In the genomic region with DNA sequence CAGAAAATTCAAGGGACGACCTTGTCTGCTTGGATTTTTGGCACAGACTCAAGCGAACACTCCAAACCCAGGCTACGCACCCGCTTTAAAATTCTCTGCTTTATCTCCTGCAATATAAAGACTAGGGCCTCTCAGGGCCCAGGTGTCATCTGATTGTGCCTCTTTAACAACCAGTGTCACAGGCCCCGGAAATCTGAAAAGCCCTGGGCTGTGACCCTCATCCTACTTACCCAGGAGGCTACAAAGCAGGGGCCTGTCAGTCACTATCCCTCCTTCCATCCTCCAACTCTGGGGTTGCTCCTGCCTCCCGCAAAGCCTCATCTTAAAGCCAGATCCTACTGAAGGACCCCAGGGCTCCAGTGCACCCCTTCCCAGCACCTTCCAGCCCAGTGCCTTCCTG, we compare ENCODE assay signal across 12 cellular contexts. TPM values are rescaled to one million over a fixed set of nuclear protein-coding genes. Genes with fewer than 3 reads are reported as not detected.
A peak's percentile ranks its signal among the peaks of the same experiment; 100 is the strongest.
DNase-seq lines count a peak whose midpoint lies in the region; ATAC-seq and TF ChIP-seq lines count a peak whose summit lies in the region.
"Had no signal": no experiment of that assay in that cellular context is flagged by ENCODE, and none has a peak within 500 bp of the region (broad histone marks: within the 10 kb centered on the region; RNA-seq: fewer than 3 reads in every experiment).

No MANE protein-coding gene starts in this region.

- no peak for DNase-seq in activated naive CD4-positive, alpha-beta T cell treated with anti-CD3 and anti-CD28 coated beads for 36 hours
- DNase-seq in activated naive CD4-positive, alpha-beta T cell treated with Interleukin-2 at 50 U/mL for 16 hours: no peak
- no peak for DNase-seq in WERI-Rb-1
- DNase-seq in endodermal cell: no peak
- no peak for DNase-seq in type B pancreatic cell (ENCODE audit: extremely low spot score, unreplicated experiment)
- no peak for DNase-seq in A172 (ENCODE audit: low spot score)
- no peak for DNase-seq in stimulated activated CD4-positive, alpha-beta T cell treated with anti-CD3 and anti-CD28 coated beads, Interleukin-4, amount 100 ng/mL, for 1 hour
- DNase-seq: activated CD4-positive, alpha-beta T cell treated with anti-CD3 and anti-CD28 coated beads, Interleukin-2, amount 50 U/mL, for 4 hours; DND-41; mesenchymal stem cell; upper lobe of right lung had no signal

- H3K4me1 Mint-ChIP-seq in activated naive CD4-positive, alpha-beta T cell treated with anti-CD3 and anti-CD28 coated beads for 36 hours (ENCODE audit: low read depth): peaks cover 91% of the 10 kb centered on the region
- H3K4me1 Mint-ChIP-seq in endodermal cell (peaks cover 31% of the 10 kb centered on the region), type B pancreatic cell (ENCODE audit: unreplicated experiment) (peaks cover 55% of the 10 kb centered on the region)

- CTCF ChIA-PET in activated naive CD4-positive, alpha-beta T cell treated with anti-CD3 and anti-CD28 coated beads for 36 hours (lab: Charles Lee): no interaction called here

- H3K9me3 Mint-ChIP-seq in activated naive CD4-positive, alpha-beta T cell treated with anti-CD3 and anti-CD28 coated beads for 36 hours: no peaks in the 10 kb centered on the region
- no peaks in the 10 kb centered on the region for H3K9me3 Mint-ChIP-seq in endodermal cell
- no peaks in the 10 kb centered on the region for H3K9me3 Mint-ChIP-seq in type B pancreatic cell

- peaks cover 34% of the 10 kb centered on the region for H3K36me3 ChIP-seq in WERI-Rb-1
- H3K36me3 ChIP-seq in endodermal cell (ENCODE audit: control insufficient read depth, insufficient read depth, low read length): no peaks in the 10 kb centered on the region
- H3K36me3 ChIP-seq: upper lobe of right lung had no signal

- 82 to 86% methylated on average over 5 to 6 of the region's 6 CpGs for WGBS in endodermal cell (ENCODE audit: insufficient coverage in 1 of 2, insufficient read length in 1 of 2), 2 experiments

- no peak overlapping the region for H3K9ac ChIP-seq in endodermal cell (ENCODE audit: extremely low read depth, low read length, poor library complexity, severe bottlenecking)

- peak overlapping the region; percentile 85 for H3K27ac Mint-ChIP-seq in activated naive CD4-positive, alpha-beta T cell treated with anti-CD3 and anti-CD28 coated beads for 36 hours
- H3K27ac Mint-ChIP-seq in endodermal cell (peak overlapping the region; percentile 26), type B pancreatic cell (peak overlapping the region; percentile 53)

- H3K4me1 ChIP-seq in endodermal cell (ENCODE audit: control insufficient read depth, insufficient read depth, low read length): peaks cover 10% of the 10 kb centered on the region

- intact Hi-C loops in activated naive CD4-positive, alpha-beta T cell treated with anti-CD3 and anti-CD28 coated beads for 36 hours (cut with micrococcal nuclease): no loop called here

- ATAC-seq in GM21515 (IDR thresholded peaks at IDR 0.05; ENCODE audit: unreplicated experiment): no peak
- ATAC-seq: upper lobe of right lung had no signal

- no peak overlapping the region for H3K4me3 Mint-ChIP-seq in activated naive CD4-positive, alpha-beta T cell treated with anti-CD3 and anti-CD28 coated beads for 36 hours
- H3K4me3 Mint-ChIP-seq in endodermal cell (no peak overlapping the region), type B pancreatic cell (no peak overlapping the region)

- H3K27me3 Mint-ChIP-seq in activated naive CD4-positive, alpha-beta T cell treated with anti-CD3 and anti-CD28 coated beads for 36 hours (ENCODE audit: low read depth): no peaks in the 10 kb centered on the region
- H3K27me3 Mint-ChIP-seq in endodermal cell (ENCODE audit: insufficient read depth) (no peaks in the 10 kb centered on the region), type B pancreatic cell (no peaks in the 10 kb centered on the region)

- H3K9me3 ChIP-seq in WERI-Rb-1 (ENCODE audit: severe bottlenecking) (no peaks in the 10 kb centered on the region), endodermal cell (ENCODE audit: control insufficient read depth, low read length) (no peaks in the 10 kb centered on the region)
- H3K9me3 ChIP-seq: upper lobe of right lung had no signal

- peak overlapping the region; percentile 86 for H3K27ac ChIP-seq in WERI-Rb-1
- H3K27ac ChIP-seq in endodermal cell (ENCODE audit: low read depth, low read length): no peak overlapping the region
- H3K27ac ChIP-seq: upper lobe of right lung had no signal

- H3K4me3 ChIP-seq in WERI-Rb-1 (ENCODE audit: low read depth, low read length) (no peak overlapping the region), endodermal cell (ENCODE audit: low read length) (no peak overlapping the region)
- H3K4me3 ChIP-seq: upper lobe of right lung had no signal

- peaks cover 5% of the 10 kb centered on the region for H3K36me3 Mint-ChIP-seq in activated naive CD4-positive, alpha-beta T cell treated with anti-CD3 and anti-CD28 coated beads for 36 hours (ENCODE audit: low read depth)
- H3K36me3 Mint-ChIP-seq in endodermal cell (ENCODE audit: low read depth): peaks cover 10% of the 10 kb centered on the region
- H3K36me3 Mint-ChIP-seq in type B pancreatic cell: no peaks in the 10 kb centered on the region

- TF ChIP-seq CTCF in WERI-Rb-1 (IDR thresholded peaks at IDR 0.05; ENCODE audit: low read depth, low read length) (no peak), endodermal cell (conservative IDR thresholded peaks at IDR 0.05) (no peak), type B pancreatic cell (conservative IDR thresholded peaks at IDR 0.05) (no peak)

- H3K27me3 ChIP-seq in WERI-Rb-1 (ENCODE audit: insufficient read depth, low read depth, severe bottlenecking) (no peaks in the 10 kb centered on the region), endodermal cell (ENCODE audit: control insufficient read depth, insufficient read depth, low read length, poor library complexity, severe bottlenecking) (no peaks in the 10 kb centered on the region)
- H3K27me3 ChIP-seq: upper lobe of right lung had no signal

RNA-seq across cellular contexts. Expression of a gene that starts 34.9 kb away (rescaled TPM):
- 10 to 100 TPM; 76.0 to 83.3 TPM for total RNA-seq in activated naive CD4-positive, alpha-beta T cell treated with anti-CD3 and anti-CD28 coated beads for 36 hours
- total RNA-seq in endodermal cell: 10 to 100 TPM; 50.0 to 50.5 TPM
- polyA plus RNA-seq in endodermal cell (2013, experiment 1 of 2): 26.5 TPM
- 22.2 TPM for polyA plus RNA-seq in endodermal cell (2013, experiment 2 of 2)
- 24.4 and 39.3 TPM in 2 replicates for total RNA-seq in type B pancreatic cell (ENCODE audit: low replicate concordance)
- 2.5 and 4.7 TPM in 2 replicates for total RNA-seq in A172 (2014; rRNA removed; shearing (Covaris generic))

Comparison
In these comparisons a context has a peak if more than half of its experiments do, and no peak if none do; other contexts are left out.
1. H3K27ac Mint-ChIP-seq: peak in every context shown above with its lines; median percentile 85 in activated naive CD4-positive, alpha-beta T cell treated with anti-CD3 and anti-CD28 coated beads for 36 hours; 53 in type B pancreatic cell; 26 in endodermal cell.